In genomic region chr2:71609958-71610357, GRCh38 we compare ENCODE assay signal across 9 cellular contexts.
DNase-seq lines count a peak whose midpoint lies in the region; ATAC-seq and TF ChIP-seq lines count a peak whose summit lies in the region.
"Had no signal": no experiment of that assay in that cellular context is flagged by ENCODE, and none has a peak within 500 bp of the region (broad histone marks: within the 10 kb centered on the region; RNA-seq: fewer than 3 reads in every experiment).

No MANE protein-coding gene starts in this region.

- H3K4me3 ChIP-seq in A673 (ENCODE audit: low read depth, low read length, poor library complexity, severe bottlenecking), result no peak overlapping the region
- H3K4me3 ChIP-seq in RWPE2 (ENCODE audit: severe bottlenecking), result no peak overlapping the region
- no peak overlapping the region for H3K4me3 ChIP-seq in fibroblast of villous mesenchyme (ENCODE audit: low read depth, low read length)
- no peak overlapping the region for H3K4me3 ChIP-seq in stomach

- CTCF ChIA-PET in A673 (lab: Charles Lee), result interaction anchor here (0.5 to 1.0 kb wide), 3 partner anchors 188 to 540 kb away, joined by 3 to 8 read pairs (median 3); no protein-coding TSS in a partner anchor

- peaks cover 61% of the 10 kb centered on the region for H3K4me1 Mint-ChIP-seq in endothelial cell (ENCODE audit: unreplicated experiment)

- H3K36me3 Mint-ChIP-seq in endothelial cell (ENCODE audit: low read depth, unreplicated experiment), result peaks cover 69% of the 10 kb centered on the region

- no peak overlapping the region for H3K4me3 Mint-ChIP-seq in endothelial cell (ENCODE audit: unreplicated experiment)

- H3K36me3 ChIP-seq in A673 (ENCODE audit: insufficient read depth, low read length, poor library complexity, severe bottlenecking), result no peaks in the 10 kb centered on the region
- H3K36me3 ChIP-seq in RWPE2 (ENCODE audit: low read depth), result no peaks in the 10 kb centered on the region
- H3K36me3 ChIP-seq in stomach, result peaks cover 0 to 12% (median 0%) of the 10 kb centered on the region in 4 donors

- DNase-seq in A673 (ENCODE audit: low spot score) (peak; percentile 68), RWPE2 (ENCODE audit: low spot score) (no peak), fibroblast of villous mesenchyme (ENCODE audit: low read depth) (peak; percentile 38), GDM1 (lab: John Stamatoyannopoulos, UW) (no peak), stomach (no peak), endothelial cell (ENCODE audit: low spot score) (no peak)
- no peak for DNase-seq in effector CD4-positive, alpha-beta T cell
- DNase-seq: activated CD4-positive, alpha-beta T cell treated with anti-CD3 and anti-CD28 coated beads, Interleukin-2, amount 50 U/mL, for 4 hours had no signal

- WGBS in stomach, 5 donors, result 60 to 89% (median 84%) methylated on average over 1 of the region's 1 CpG

- TF ChIP-seq CTCF in A673 (conservative IDR thresholded peaks at IDR 0.05; ENCODE audit: low read depth, low read length) (peak; percentile 45; the same call in 1 of the 2 replicates), RWPE2 (IDR thresholded peaks at IDR 0.05; ENCODE audit: poor library complexity, severe bottlenecking) (peak; percentile 48), fibroblast of villous mesenchyme (IDR thresholded peaks at IDR 0.05; ENCODE audit: insufficient read depth, low read depth, low read length) (peak; percentile 30), stomach (IDR thresholded peaks at IDR 0.05) (peak in 1 of 7 experiments; percentile 5), endothelial cell (IDR thresholded peaks at IDR 0.05; ENCODE audit: unreplicated experiment) (no peak)

- H3K27me3 Mint-ChIP-seq in endothelial cell (ENCODE audit: unreplicated experiment), result peaks cover 47% of the 10 kb centered on the region

- ATAC-seq in GM19351 (IDR thresholded peaks at IDR 0.05; ENCODE audit: unreplicated experiment), result peak; percentile 49
- peak; percentile 49; the same call in 1 of the 3 replicates for ATAC-seq in RWPE2 (ENCODE audit: low read depth)

- no peak overlapping the region for H3K27ac Mint-ChIP-seq in endothelial cell (ENCODE audit: unreplicated experiment)

- no peaks in the 10 kb centered on the region for H3K9me3 Mint-ChIP-seq in endothelial cell (ENCODE audit: unreplicated experiment)

- H3K9me3 ChIP-seq in A673 (ENCODE audit: low read depth, low read length, poor library complexity, severe bottlenecking) (no peaks in the 10 kb centered on the region), RWPE2 (ENCODE audit: severe bottlenecking) (no peaks in the 10 kb centered on the region), stomach (no peaks in the 10 kb centered on the region)

- TF ChIP-seq EP300 in stomach (IDR thresholded peaks at IDR 0.05), result no peak

- POLR2A ChIA-PET in A673 (lab: Charles Lee; ENCODE audit: low non-redundant PET), result no interaction called here

- H3K27me3 ChIP-seq in A673 (replicated peaks; ENCODE audit: insufficient read depth, low read depth, low read length, poor library complexity), result no peaks in the 10 kb centered on the region
- no peaks in the 10 kb centered on the region for H3K27me3 ChIP-seq in RWPE2 (ENCODE audit: insufficient read depth, poor library complexity, severe bottlenecking)
- H3K27me3 ChIP-seq in stomach, result no peaks in the 10 kb centered on the region

- intact Hi-C loops in A673 (cut with micrococcal nuclease; ENCODE audit: unreplicated experiment), result loop anchor here (2.0 to 10.0 kb wide), 2 partner anchors 189 to 535 kb away; partner anchors contain the start of gene CYP26B1
- intact Hi-C loops in stomach (cut with DNase I; ENCODE audit: low total_unique reads), result no loop called here

- H3K4me1 ChIP-seq in A673 (ENCODE audit: insufficient read depth, low read length, poor library complexity, severe bottlenecking) (peaks cover 5% of the 10 kb centered on the region), RWPE2 (ENCODE audit: insufficient read depth, poor library complexity, severe bottlenecking) (no peaks in the 10 kb centered on the region), stomach (peaks cover 0 to 11% (median 5%) of the 10 kb centered on the region in 4 donors)

- BruUV-seq in A673 (replicated peaks; lab: Mats Ljungman, UMichigan), result no TSS peak

- H3K27ac ChIP-seq in A673 (ENCODE audit: low read depth, low read length, poor library complexity, severe bottlenecking), result no peak overlapping the region
- no peak overlapping the region for H3K27ac ChIP-seq in RWPE2 (ENCODE audit: poor library complexity, severe bottlenecking)
- H3K27ac ChIP-seq in stomach, result no peak overlapping the region

- TF ChIP-seq POLR2A in stomach (IDR thresholded peaks at IDR 0.05), result no peak

Comparison
In these comparisons a context has a peak if more than half of its experiments do, and no peak if none do; other contexts are left out.
1. DNase-seq: peak in A673 (single experiment) and fibroblast of villous mesenchyme (single experiment); none in RWPE2 (single experiment), GDM1 (single experiment), effector CD4-positive, alpha-beta T cell (single experiment), stomach (single experiment) and endothelial cell (single experiment).